16 cellular contexts compared by ENCODE assay signal in the genomic region with DNA sequence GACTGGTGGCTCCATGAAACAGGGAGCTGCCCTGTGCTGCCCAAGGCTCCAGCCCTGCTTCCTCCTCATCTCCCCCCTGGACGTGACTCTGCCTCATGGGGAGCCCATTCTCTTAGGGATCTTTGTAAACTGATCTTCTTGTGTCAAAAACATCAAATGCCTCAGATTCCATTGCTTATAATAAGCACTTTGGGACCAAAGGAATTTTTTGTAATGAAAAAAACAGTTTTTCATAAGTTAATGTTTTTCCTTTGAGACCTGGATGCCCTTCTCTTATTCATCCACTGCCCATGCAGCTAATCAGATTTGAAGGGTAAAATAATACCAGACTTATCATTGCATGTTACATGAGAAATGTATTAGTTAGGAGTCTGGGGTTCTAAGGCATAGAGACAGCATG. TPM values are rescaled to one million over a fixed set of nuclear protein-coding genes. Genes with fewer than 3 reads are reported as not detected.
"Had no signal": no experiment of that assay in that cellular context is flagged by ENCODE, and none has a peak within 500 bp of the region (broad histone marks: within the 10 kb centered on the region; RNA-seq: fewer than 3 reads in every experiment).

No MANE protein-coding gene starts in this region.

- H3K9ac ChIP-seq: neural progenitor cell had no signal

- H3K36me3 Mint-ChIP-seq: neural progenitor cell had no signal

- H3K9me3 ChIP-seq: body of pancreas, gastroesophageal sphincter, stomach had no signal

- H3K4me1 ChIP-seq: body of pancreas had no signal

- H3K4me1 Mint-ChIP-seq: activated CD4-positive, alpha-beta memory T cell treated with anti-CD3 and anti-CD28 coated beads, Interleukin-2, amount 10 ng/mL, durations not matched to agents 7 days and 5 days; activated CD4-positive, alpha-beta T cell treated with anti-CD3 and anti-CD28 coated beads for 36 hours had no signal

- H3K36me3 ChIP-seq: gastroesophageal sphincter, neural progenitor cell, stomach had no signal

- H2AFZ ChIP-seq: neural progenitor cell had no signal

- H3K4me3 Mint-ChIP-seq: activated CD4-positive, alpha-beta memory T cell treated with anti-CD3 and anti-CD28 coated beads, Interleukin-2, amount 10 ng/mL, durations not matched to agents 7 days and 5 days; activated CD4-positive, alpha-beta T cell treated with anti-CD3 and anti-CD28 coated beads for 36 hours; activated T-cell treated with anti-CD3 and anti-CD28 coated beads, Interleukin-2, amount 50 U/mL, for 72 hours; neural progenitor cell had no signal

- H3K27ac ChIP-seq: body of pancreas, gastroesophageal sphincter, neural progenitor cell, stomach had no signal

- DNase-seq: activated CD4-positive, alpha-beta memory T cell treated with anti-CD3 and anti-CD28 coated beads, Interleukin-2, amount 10 ng/mL, durations not matched to agents 7 days and 5 days; activated CD4-positive, alpha-beta T cell treated with anti-CD3 and anti-CD28 coated beads for 36 hours; activated CD8-positive, alpha-beta memory T cell treated with anti-CD3 and anti-CD28 coated beads, Interleukin-2, amount 50 U/mL, for 4 hours; activated naive CD4-positive, alpha-beta T cell; activated T-cell treated with anti-CD3 and anti-CD28 coated beads, Interleukin-2, amount 50 U/mL, for 72 hours; body of pancreas; central memory CD4-positive, alpha-beta T cell; effector memory CD4-positive, alpha-beta T cell; retina; stimulated activated CD4-positive, alpha-beta T cell treated with anti-CD3 and anti-CD28 coated beads, Interleukin-15, amount 100 ng/mL, for 24 hours; stimulated activated CD4-positive, alpha-beta T cell treated with anti-CD3 and anti-CD28 coated beads, Interleukin-4, amount 100 ng/mL, for 4 hours; stomach; T-helper 9 cell had no signal

- H3K27me3 ChIP-seq: body of pancreas, gastroesophageal sphincter, neural progenitor cell had no signal

- FAIRE-seq: urothelium cell line had no signal

- ATAC-seq: activated CD4-positive, alpha-beta T cell treated with anti-CD3 and anti-CD28 coated beads for 36 hours; activated T-cell treated with anti-CD3 and anti-CD28 coated beads, Interleukin-2, amount 50 U/mL, for 72 hours; body of pancreas; gastroesophageal sphincter had no signal

- H3K4me3 ChIP-seq: body of pancreas, gastroesophageal sphincter, neural progenitor cell, stomach had no signal

- H3K4me2 ChIP-seq: neural progenitor cell had no signal

- H3K9me3 Mint-ChIP-seq: activated CD4-positive, alpha-beta memory T cell treated with anti-CD3 and anti-CD28 coated beads, Interleukin-2, amount 10 ng/mL, durations not matched to agents 7 days and 5 days; neural progenitor cell had no signal

- H3K27ac Mint-ChIP-seq: activated CD4-positive, alpha-beta memory T cell treated with anti-CD3 and anti-CD28 coated beads, Interleukin-2, amount 10 ng/mL, durations not matched to agents 7 days and 5 days; activated CD4-positive, alpha-beta T cell treated with anti-CD3 and anti-CD28 coated beads for 36 hours; activated T-cell treated with anti-CD3 and anti-CD28 coated beads, Interleukin-2, amount 50 U/mL, for 72 hours; neural progenitor cell had no signal

RNA-seq across cellular contexts. Expression of gene PALM2AKAP2, which starts 41.7 kb away (rescaled TPM):
- total RNA-seq: activated CD4-positive, alpha-beta memory T cell treated with anti-CD3 and anti-CD28 coated beads, Interleukin-2, amount 10 ng/mL, durations not matched to agents 7 days and 5 days had no signal
